ENCODE assay signal across 15 cellular contexts in the genomic region with DNA sequence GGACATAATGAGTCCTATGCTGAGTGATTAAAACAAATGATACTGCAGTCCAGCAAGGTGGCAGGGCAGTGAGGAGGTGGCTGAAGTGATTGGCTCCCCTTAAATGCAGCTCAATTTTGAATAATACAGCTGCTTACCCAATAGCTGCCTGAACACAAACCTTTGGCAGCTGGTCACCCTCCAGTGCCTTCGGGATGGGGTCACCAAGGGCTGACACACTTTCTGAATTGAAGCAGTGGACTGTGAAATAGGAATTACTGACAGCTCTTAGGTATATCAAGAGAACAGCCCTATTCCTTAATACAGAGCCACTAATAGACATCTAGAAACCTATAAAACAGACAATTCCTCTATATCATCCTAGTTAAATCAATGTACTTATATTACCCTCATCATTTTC.
DNase-seq lines count a peak whose midpoint lies in the region; ATAC-seq and TF ChIP-seq lines count a peak whose summit lies in the region.
"Had no signal": no experiment of that assay in that cellular context is flagged by ENCODE, and none has a peak within 500 bp of the region (broad histone marks: within the 10 kb centered on the region; RNA-seq: fewer than 3 reads in every experiment).

No MANE protein-coding gene starts in this region.

- H3K36me3 Mint-ChIP-seq in neural progenitor cell = no peaks in the 10 kb centered on the region
- H3K36me3 Mint-ChIP-seq: CD4-positive, CD25-positive, alpha-beta regulatory T cell had no signal

- peak overlapping the region; percentile 22 for H3K4me3 Mint-ChIP-seq in neural progenitor cell
- H3K4me3 Mint-ChIP-seq: CD4-positive, CD25-positive, alpha-beta regulatory T cell; GM23338 had no signal

- DNase-seq in NCI-H748 (lab: John Stamatoyannopoulos, UW; ENCODE audit: unreplicated experiment) = peak; percentile 3
- DNase-seq in NCI-H748 treated with DMSO at 0.1 percent for 48 hours (lab: John Stamatoyannopoulos, UW) = no peak
- peak; percentile 22 for DNase-seq in WERI-Rb-1
- peak; percentile 70 for DNase-seq in neural progenitor cell (ENCODE audit: low spot score)
- DNase-seq in OCI-M2 (lab: John Stamatoyannopoulos, UW; ENCODE audit: unreplicated experiment) = no peak
- no peak for DNase-seq in upper lobe of right lung
- DNase-seq: ACHN; Calu3; CD4-positive, CD25-positive, alpha-beta regulatory T cell; DMS 273 treated with DMSO at 0.1 percent for 48 hours; H7 had no signal

- H3K27ac ChIP-seq in WERI-Rb-1 (no peak overlapping the region), neural progenitor cell (no peak overlapping the region), upper lobe of right lung (no peak overlapping the region)
- H3K27ac ChIP-seq: BLaER1 treated with 17β-estradiol and CSF1 and Interleukin-3, amounts not matched to agents 10 nM and 100 nM had no signal

- no peaks in the 10 kb centered on the region for H3K27me3 ChIP-seq in WERI-Rb-1 (ENCODE audit: insufficient read depth, low read depth, severe bottlenecking)
- no peaks in the 10 kb centered on the region for H3K27me3 ChIP-seq in neural progenitor cell
- H3K27me3 ChIP-seq in upper lobe of right lung = no peaks in the 10 kb centered on the region
- H3K27me3 ChIP-seq: BLaER1 treated with 17β-estradiol and CSF1 and Interleukin-3, amounts not matched to agents 10 nM and 100 nM had no signal

- H3F3A ChIP-seq in neural progenitor cell (ENCODE audit: low read depth) = no peaks in the 10 kb centered on the region

- peak overlapping the region; percentile 42 for H3K27ac Mint-ChIP-seq in neural progenitor cell
- H3K27ac Mint-ChIP-seq: CD4-positive, CD25-positive, alpha-beta regulatory T cell; GM23338 had no signal

- ATAC-seq in GM18870 (IDR thresholded peaks at IDR 0.05; ENCODE audit: unreplicated experiment) = no peak
- no peak for ATAC-seq in upper lobe of right lung
- ATAC-seq: GM12878, GM23338 had no signal

- H3K4me2 ChIP-seq in neural progenitor cell = peak overlapping the region; percentile 55
- H3K4me2 ChIP-seq: GM23338 had no signal

- no peak overlapping the region for H3K9ac ChIP-seq in neural progenitor cell
- H3K9ac ChIP-seq: BLaER1 treated with 17β-estradiol and CSF1 and Interleukin-3, amounts not matched to agents 10 nM and 100 nM had no signal

- intact Hi-C loops in upper lobe of right lung (cut with DNase I) = no loop called here

- H4K20me1 ChIP-seq in neural progenitor cell (ENCODE audit: low read depth) = no peaks in the 10 kb centered on the region
- H4K20me1 ChIP-seq: BLaER1 treated with 17β-estradiol and CSF1 and Interleukin-3, amounts not matched to agents 10 nM and 100 nM had no signal

- H3K27me3 Mint-ChIP-seq in neural progenitor cell (ENCODE audit: insufficient read depth, low read depth) = peaks cover 5% of the 10 kb centered on the region
- H3K27me3 Mint-ChIP-seq: CD4-positive, CD25-positive, alpha-beta regulatory T cell had no signal

- H3K79me2 ChIP-seq in neural progenitor cell (ENCODE audit: low read depth) = no peaks in the 10 kb centered on the region

- no peak for TF ChIP-seq CTCF in WERI-Rb-1 (IDR thresholded peaks at IDR 0.05; ENCODE audit: low read depth, low read length)
- TF ChIP-seq CTCF in neural progenitor cell (IDR thresholded peaks at IDR 0.05) = no peak
- no peak for TF ChIP-seq CTCF in upper lobe of right lung (IDR thresholded peaks at IDR 0.05)

- no peak overlapping the region for H2AFZ ChIP-seq in neural progenitor cell (replicated peaks)
- H2AFZ ChIP-seq: GM23338 had no signal

- H3K36me3 ChIP-seq in WERI-Rb-1 (no peaks in the 10 kb centered on the region), neural progenitor cell (no peaks in the 10 kb centered on the region), upper lobe of right lung (no peaks in the 10 kb centered on the region)
- H3K36me3 ChIP-seq: BLaER1 treated with 17β-estradiol and CSF1 and Interleukin-3, amounts not matched to agents 10 nM and 100 nM had no signal

- H3K4me3 ChIP-seq in WERI-Rb-1 (ENCODE audit: low read depth, low read length) = no peak overlapping the region
- no peak overlapping the region for H3K4me3 ChIP-seq in neural progenitor cell
- no peak overlapping the region for H3K4me3 ChIP-seq in upper lobe of right lung
- H3K4me3 ChIP-seq: BLaER1 treated with 17β-estradiol and CSF1 and Interleukin-3, amounts not matched to agents 10 nM and 100 nM; GM12878; GM23338 had no signal

- no peaks in the 10 kb centered on the region for H3K9me3 Mint-ChIP-seq in neural progenitor cell
- H3K9me3 Mint-ChIP-seq: GM23338 had no signal

- H3K4me1 ChIP-seq in neural progenitor cell (peaks cover 25% of the 10 kb centered on the region), upper lobe of right lung (no peaks in the 10 kb centered on the region)

- H3K4me1 Mint-ChIP-seq in neural progenitor cell = peaks cover 50% of the 10 kb centered on the region
- H3K4me1 Mint-ChIP-seq: CD4-positive, CD25-positive, alpha-beta regulatory T cell; GM23338 had no signal

- no peaks in the 10 kb centered on the region for H3K9me3 ChIP-seq in WERI-Rb-1 (ENCODE audit: severe bottlenecking)
- no peaks in the 10 kb centered on the region for H3K9me3 ChIP-seq in neural progenitor cell (ENCODE audit: low read depth)
- H3K9me3 ChIP-seq in upper lobe of right lung = no peaks in the 10 kb centered on the region
- H3K9me3 ChIP-seq: BLaER1 treated with 17β-estradiol and CSF1 and Interleukin-3, amounts not matched to agents 10 nM and 100 nM had no signal

Comparison
In these comparisons a context has a peak if more than half of its experiments do, and no peak if none do; other contexts are left out.
1. DNase-seq: peak in NCI-H748 (single experiment), WERI-Rb-1 (single experiment) and neural progenitor cell (single experiment); none in NCI-H748 treated with DMSO at 0.1 percent for 48 hours (single experiment), OCI-M2 (single experiment) and upper lobe of right lung (single experiment).